Comparison of ENCODE assay signal across 10 cellular contexts in genomic region chr5:153276151-153276550, GRCh38.
DNase-seq lines count a peak whose midpoint lies in the region; ATAC-seq and TF ChIP-seq lines count a peak whose summit lies in the region.
"Had no signal": no experiment of that assay in that cellular context is flagged by ENCODE, and none has a peak within 500 bp of the region (broad histone marks: within the 10 kb centered on the region; RNA-seq: fewer than 3 reads in every experiment).

No MANE protein-coding gene starts in this region.

- H3K27ac Mint-ChIP-seq in activated CD4-positive, alpha-beta T cell treated with anti-CD3 and anti-CD28 coated beads, Interleukin-2, amount 10 ng/mL, durations not matched to agents 7 days and 5 days, result no peak overlapping the region
- H3K27ac Mint-ChIP-seq: brain had no signal

- no peak overlapping the region for H3K4me3 Mint-ChIP-seq in activated CD4-positive, alpha-beta T cell treated with anti-CD3 and anti-CD28 coated beads, Interleukin-2, amount 10 ng/mL, durations not matched to agents 7 days and 5 days
- H3K4me3 Mint-ChIP-seq: brain had no signal

- in situ Hi-C loops in Caki2 (cut with HindIII; ENCODE audit: low pct_unique_long_range_greater_than_20kb, low sequenced_read_pairs), result no loop called here

- DNase-seq in Caki2 (ENCODE audit: low read depth) (peak; percentile 8), HPDE6-E6E7 (ENCODE audit: extremely low spot score) (peak; percentile 28), iPS-NIHi11 (ENCODE audit: low spot score) (peak; percentile 67), NCI-H524 treated with DMSO at 0.1 percent for 48 hours (lab: John Stamatoyannopoulos, UW) (no peak), GM20000 (ENCODE audit: low spot score) (no peak)
- DNase-seq in activated CD4-positive, alpha-beta T cell treated with anti-CD3 and anti-CD28 coated beads, Interleukin-2, amount 10 ng/mL, durations not matched to agents 7 days and 5 days, result peak; percentile 40

- no peak for TF ChIP-seq CTCF in GM20000 (IDR thresholded peaks at IDR 0.05; ENCODE audit: extremely low read depth, missing control alignments)

- no peaks in the 10 kb centered on the region for H3K36me3 Mint-ChIP-seq in activated CD4-positive, alpha-beta T cell treated with anti-CD3 and anti-CD28 coated beads, Interleukin-2, amount 10 ng/mL, durations not matched to agents 7 days and 5 days (ENCODE audit: low read depth)
- H3K36me3 Mint-ChIP-seq: brain had no signal

- H3K27me3 Mint-ChIP-seq in activated CD4-positive, alpha-beta T cell treated with anti-CD3 and anti-CD28 coated beads, Interleukin-2, amount 10 ng/mL, durations not matched to agents 7 days and 5 days, result no peaks in the 10 kb centered on the region
- H3K27me3 Mint-ChIP-seq: brain had no signal

- no peaks in the 10 kb centered on the region for H3K9me3 Mint-ChIP-seq in activated CD4-positive, alpha-beta T cell treated with anti-CD3 and anti-CD28 coated beads, Interleukin-2, amount 10 ng/mL, durations not matched to agents 7 days and 5 days
- H3K9me3 Mint-ChIP-seq: brain had no signal

- POLR2A ChIA-PET in activated CD4-positive, alpha-beta T cell treated with anti-CD3 and anti-CD28 coated beads, Interleukin-2, amount 10 ng/mL, durations not matched to agents 7 days and 5 days (lab: Charles Lee), result no interaction called here

- CTCF ChIA-PET in activated CD4-positive, alpha-beta T cell treated with anti-CD3 and anti-CD28 coated beads, Interleukin-2, amount 10 ng/mL, durations not matched to agents 7 days and 5 days (lab: Charles Lee), result no interaction called here

- ATAC-seq in HG03521 (IDR thresholded peaks at IDR 0.05; ENCODE audit: unreplicated experiment) (no peak), GM18520 (IDR thresholded peaks at IDR 0.05; ENCODE audit: unreplicated experiment) (no peak)
- ATAC-seq: mucosa of descending colon had no signal

- no peaks in the 10 kb centered on the region for H3K4me1 Mint-ChIP-seq in activated CD4-positive, alpha-beta T cell treated with anti-CD3 and anti-CD28 coated beads, Interleukin-2, amount 10 ng/mL, durations not matched to agents 7 days and 5 days
- H3K4me1 Mint-ChIP-seq: brain had no signal

Comparison
In these comparisons a context has a peak if more than half of its experiments do, and no peak if none do; other contexts are left out.
1. DNase-seq: peak in Caki2 (single experiment), HPDE6-E6E7 (single experiment), activated CD4-positive, alpha-beta T cell treated with anti-CD3 and anti-CD28 coated beads, Interleukin-2, amount 10 ng/mL, durations not matched to agents 7 days and 5 days (single experiment) and iPS-NIHi11 (single experiment); none in NCI-H524 treated with DMSO at 0.1 percent for 48 hours (single experiment) and GM20000 (single experiment).